Comparison of ENCODE assay signal across 16 cellular contexts in genomic region chr7:44473295-44473694, GRCh38. TPM values are rescaled to one million over a fixed set of nuclear protein-coding genes. Genes with fewer than 3 reads are reported as not detected.
DNase-seq lines count a peak whose midpoint lies in the region; ATAC-seq and FAIRE-seq lines count a peak whose summit lies in the region.
"Had no signal": no experiment of that assay in that cellular context is flagged by ENCODE, and none has a peak within 500 bp of the region (broad histone marks: within the 10 kb centered on the region; RNA-seq: fewer than 3 reads in every experiment).

No MANE protein-coding gene starts in this region.

- H3K4me1 Mint-ChIP-seq in T-helper 17 cell: peaks cover 37% of the 10 kb centered on the region

- intact Hi-C loops in left ventricle myocardium superior (cut with micrococcal nuclease): no loop called here

- DNase-seq in A172 (ENCODE audit: low spot score): peak; percentile 68
- peak; percentile 29 for DNase-seq in HTR-8/SVneo (ENCODE audit: insufficient read length, low spot score)
- no peak for DNase-seq in T-helper 17 cell
- DNase-seq in left ventricle myocardium superior: no peak
- DNase-seq in OCI-M2 (lab: John Stamatoyannopoulos, UW; ENCODE audit: unreplicated experiment): no peak
- no peak for DNase-seq in activated T-cell treated with anti-CD3 and anti-CD28 coated beads, Interleukin-2, amount 50 U/mL, for 1 hour
- no peak for DNase-seq in NCI-H2081 treated with DMSO at 0.1 percent for 48 hours (lab: John Stamatoyannopoulos, UW)
- DNase-seq: activated T-cell treated with anti-CD3 and anti-CD28 coated beads for 4 hours; amniotic stem cell; DMS79; effector CD8-positive, alpha-beta T cell; posterior cingulate gyrus; stimulated activated CD4-positive, alpha-beta T cell treated with anti-CD3 and anti-CD28 coated beads, Interleukin-2, amount 100 ng/mL, for 48 hours had no signal

- no peaks in the 10 kb centered on the region for H3K27me3 Mint-ChIP-seq in T-helper 17 cell
- H3K27me3 Mint-ChIP-seq: stimulated activated memory B cell treated with anti-CD40 and anti-IgM and Interleukin-4, amounts not matched to agents 10 μg/mL and 1 μg/mL and 100 μg/mL, for 72 hours had no signal

- H3K9me3 ChIP-seq in T-helper 17 cell (ENCODE audit: control insufficient read depth, low read length, poor library complexity, severe bottlenecking): no peaks in the 10 kb centered on the region

- no peak overlapping the region for H3K4me3 Mint-ChIP-seq in T-helper 17 cell
- H3K4me3 Mint-ChIP-seq: stimulated activated memory B cell treated with anti-CD40 and anti-IgM and Interleukin-4, amounts not matched to agents 10 μg/mL and 1 μg/mL and 100 μg/mL, for 72 hours had no signal

- no peak for ATAC-seq in T-helper 17 cell
- peak; percentile 23 for ATAC-seq in left ventricle myocardium superior
- no peak for ATAC-seq in GM19452 (IDR thresholded peaks at IDR 0.05; ENCODE audit: unreplicated experiment)
- ATAC-seq: activated CD4-positive, CD25-positive, alpha-beta regulatory T cell treated with anti-CD3 and anti-CD28 coated beads, Interleukin-2, amount 50 U/mL, for 24 hours; stimulated activated memory B cell treated with anti-CD40 and anti-IgM and Interleukin-4, amounts not matched to agents 10 μg/mL and 1 μg/mL and 100 μg/mL, for 72 hours had no signal

- H3K36me3 Mint-ChIP-seq in T-helper 17 cell (ENCODE audit: low read depth): peaks cover 9% of the 10 kb centered on the region

- FAIRE-seq in HTR-8/SVneo (lab: Jason Lieb, UNC): no peak

- H3K27ac Mint-ChIP-seq in T-helper 17 cell: peak overlapping the region; percentile 41
- H3K27ac Mint-ChIP-seq: stimulated activated memory B cell treated with anti-CD40 and anti-IgM and Interleukin-4, amounts not matched to agents 10 μg/mL and 1 μg/mL and 100 μg/mL, for 72 hours had no signal

RNA-seq across cellular contexts. Expression of gene NUDCD3, which starts 17.2 kb away (rescaled TPM):
- 110 and 129 TPM in 2 replicates for total RNA-seq in A172 (2014; rRNA removed; shearing (Covaris generic))
- 10 to 100 TPM; 61.4 to 69.2 TPM for total RNA-seq in T-helper 17 cell
- total RNA-seq in left ventricle myocardium superior: 104 TPM

Comparison
In these comparisons a context has a peak if more than half of its experiments do, and no peak if none do; other contexts are left out.
1. DNase-seq: peak in A172 (single experiment) and HTR-8/SVneo (single experiment); none in T-helper 17 cell (0 of 3), left ventricle myocardium superior (single experiment), OCI-M2 (single experiment), activated T-cell treated with anti-CD3 and anti-CD28 coated beads, Interleukin-2, amount 50 U/mL, for 1 hour (single experiment) and NCI-H2081 treated with DMSO at 0.1 percent for 48 hours (single experiment).